ENCODE assay signal across 24 cellular contexts in genomic region chr16:72286936-72287620, GRCh38.
"Had no signal": no experiment of that assay in that cellular context is flagged by ENCODE, and none has a peak within 500 bp of the region (broad histone marks: within the 10 kb centered on the region; RNA-seq: fewer than 3 reads in every experiment).

No MANE protein-coding gene starts in this region.

- H2AFZ ChIP-seq: hepatocyte had no signal

- ATAC-seq: activated CD8-positive, alpha-beta T cell treated with anti-CD3 and anti-CD28 coated beads for 36 hours; left ventricle myocardium superior; natural killer cell treated with Interleukin-12 subunit alpha and Interleukin-12 subunit beta and Interleukin-15 and Interleukin-18, amount 100 ng/mL, for 72 hours; pancreas; psoas muscle; stimulated activated naive CD8-positive, alpha-beta T cell treated with anti-CD3 and anti-CD28 coated beads, Interleukin-15, Interleukin-2, amounts not matched to agents 100 U/mL and 50 U/mL, for 24 hours had no signal

- H3K4me1 Mint-ChIP-seq: activated CD4-positive, alpha-beta T cell treated with anti-CD3 and anti-CD28 coated beads, Interleukin-2, amount 10 ng/mL, durations not matched to agents 7 days and 5 days; activated naive CD4-positive, alpha-beta T cell treated with anti-CD3 and anti-CD28 coated beads, Interleukin-2, amount 50 U/mL, for 24 hours; central memory CD8-positive, alpha-beta T cell had no signal

- H3K4me3 ChIP-seq: ascending aorta, esophagus squamous epithelium, hepatocyte, pancreas, psoas muscle, right atrium auricular region had no signal

- DNase-seq: activated CD4-positive, alpha-beta T cell treated with anti-CD3 and anti-CD28 coated beads, Interleukin-2, amount 10 ng/mL, durations not matched to agents 7 days and 5 days; activated CD4-positive, CD25-positive, alpha-beta regulatory T cell treated with anti-CD3 and anti-CD28 coated beads, Interleukin-2, amount 50 U/mL, for 72 hours; activated CD8-positive, alpha-beta T cell treated with anti-CD3 and anti-CD28 coated beads for 36 hours; activated gamma-delta T cell; brain microvascular endothelial cell; effector memory CD4-positive, alpha-beta T cell; esophagus squamous epithelium; glutamatergic neuron; left ventricle myocardium superior; midbrain; pancreas; psoas muscle; stimulated activated CD4-positive, alpha-beta T cell treated with anti-CD3 and anti-CD28 coated beads, Interleukin-4, amount 100 ng/mL, for 24 hours; stimulated activated naive CD8-positive, alpha-beta T cell treated with anti-CD3 and anti-CD28 coated beads, Interleukin-15, Interleukin-2, amounts not matched to agents 100 U/mL and 50 U/mL, for 24 hours had no signal

- H3K36me3 Mint-ChIP-seq: activated naive CD4-positive, alpha-beta T cell treated with anti-CD3 and anti-CD28 coated beads, Interleukin-2, amount 50 U/mL, for 24 hours; natural killer cell treated with Interleukin-12 subunit alpha and Interleukin-12 subunit beta and Interleukin-15 and Interleukin-18, amount 100 ng/mL, for 72 hours had no signal

- H3K4me2 ChIP-seq: hepatocyte had no signal

- H3K27me3 Mint-ChIP-seq: activated CD4-positive, alpha-beta T cell treated with anti-CD3 and anti-CD28 coated beads, Interleukin-2, amount 10 ng/mL, durations not matched to agents 7 days and 5 days; activated CD8-positive, alpha-beta T cell treated with anti-CD3 and anti-CD28 coated beads for 36 hours; activated naive CD4-positive, alpha-beta T cell treated with anti-CD3 and anti-CD28 coated beads, Interleukin-2, amount 50 U/mL, for 24 hours; central memory CD8-positive, alpha-beta T cell; natural killer cell treated with Interleukin-12 subunit alpha and Interleukin-12 subunit beta and Interleukin-15 and Interleukin-18, amount 100 ng/mL, for 72 hours had no signal

- H3K36me3 ChIP-seq: ascending aorta, brain microvascular endothelial cell, esophagus squamous epithelium, neutrophil, pancreas, right atrium auricular region had no signal

- H3K4me1 ChIP-seq: pancreas, psoas muscle, right atrium auricular region had no signal

- H3K27ac Mint-ChIP-seq: activated CD4-positive, alpha-beta T cell treated with anti-CD3 and anti-CD28 coated beads, Interleukin-2, amount 10 ng/mL, durations not matched to agents 7 days and 5 days; activated CD8-positive, alpha-beta T cell treated with anti-CD3 and anti-CD28 coated beads for 36 hours; activated naive CD4-positive, alpha-beta T cell treated with anti-CD3 and anti-CD28 coated beads, Interleukin-2, amount 50 U/mL, for 24 hours; activated T-helper 1 cell treated with anti-CD3 and anti-CD28 coated beads, Interleukin-12 subunit alpha, Interleukin-12 subunit beta, Interleukin-2, Interleukin-4 antibody, amounts not matched to agents 30 ng/mL and 10 ng/mL and 1 ng/mL, durations not matched to agents 14 hours and 24 hours and 36 hours; natural killer cell treated with Interleukin-12 subunit alpha and Interleukin-12 subunit beta and Interleukin-15 and Interleukin-18, amount 100 ng/mL, for 72 hours; T-helper 2 cell treated with Interferon-gamma antibody and Interleukin-4, amounts not matched to agents 5 μg/mL and 100 μg/mL, for 36 hours had no signal

- H3K27ac ChIP-seq: ascending aorta, brain microvascular endothelial cell, esophagus squamous epithelium, hepatocyte, neutrophil, pancreas, psoas muscle, right atrium auricular region, VCaP had no signal

- H3K27me3 ChIP-seq: ascending aorta, brain microvascular endothelial cell, esophagus squamous epithelium, hepatocyte, neutrophil, pancreas, right atrium auricular region had no signal

- H3K4me3 Mint-ChIP-seq: activated CD4-positive, alpha-beta T cell treated with anti-CD3 and anti-CD28 coated beads, Interleukin-2, amount 10 ng/mL, durations not matched to agents 7 days and 5 days; activated CD8-positive, alpha-beta T cell treated with anti-CD3 and anti-CD28 coated beads for 36 hours; activated naive CD4-positive, alpha-beta T cell treated with anti-CD3 and anti-CD28 coated beads, Interleukin-2, amount 50 U/mL, for 24 hours; activated T-helper 1 cell treated with anti-CD3 and anti-CD28 coated beads, Interleukin-12 subunit alpha, Interleukin-12 subunit beta, Interleukin-2, Interleukin-4 antibody, amounts not matched to agents 30 ng/mL and 10 ng/mL and 1 ng/mL, durations not matched to agents 14 hours and 24 hours and 36 hours; central memory CD8-positive, alpha-beta T cell; natural killer cell treated with Interleukin-12 subunit alpha and Interleukin-12 subunit beta and Interleukin-15 and Interleukin-18, amount 100 ng/mL, for 72 hours; T-helper 2 cell treated with Interferon-gamma antibody and Interleukin-4, amounts not matched to agents 5 μg/mL and 100 μg/mL, for 36 hours had no signal

- H3K9me3 ChIP-seq: ascending aorta, esophagus squamous epithelium, neutrophil, pancreas, psoas muscle, right atrium auricular region had no signal

- H3K9me3 Mint-ChIP-seq: activated CD4-positive, alpha-beta T cell treated with anti-CD3 and anti-CD28 coated beads, Interleukin-2, amount 10 ng/mL, durations not matched to agents 7 days and 5 days; activated CD8-positive, alpha-beta T cell treated with anti-CD3 and anti-CD28 coated beads for 36 hours; activated naive CD4-positive, alpha-beta T cell treated with anti-CD3 and anti-CD28 coated beads, Interleukin-2, amount 50 U/mL, for 24 hours; activated T-helper 1 cell treated with anti-CD3 and anti-CD28 coated beads, Interleukin-12 subunit alpha, Interleukin-12 subunit beta, Interleukin-2, Interleukin-4 antibody, amounts not matched to agents 30 ng/mL and 10 ng/mL and 1 ng/mL, durations not matched to agents 14 hours and 24 hours and 36 hours; T-helper 2 cell treated with Interferon-gamma antibody and Interleukin-4, amounts not matched to agents 5 μg/mL and 100 μg/mL, for 36 hours had no signal
